8 cellular contexts compared by ENCODE assay signal in genomic region chr14:76961631-76962302, GRCh38.
DNase-seq lines count a peak whose midpoint lies in the region; ATAC-seq and TF ChIP-seq lines count a peak whose summit lies in the region.

No MANE protein-coding gene starts in this region.

- peak overlapping the region; percentile 73 for H2AFZ ChIP-seq in parathyroid adenoma

- peaks cover 90% of the 10 kb centered on the region for H3K4me1 Mint-ChIP-seq in activated naive CD4-positive, alpha-beta T cell treated with anti-CD3 and anti-CD28 coated beads, Interleukin-2, amount 50 U/mL, for 24 hours

- H3K9ac ChIP-seq in SK-N-MC (ENCODE audit: insufficient read length): peak overlapping the region; percentile 5
- peak overlapping the region; percentile 44 for H3K9ac ChIP-seq in parathyroid adenoma

- WGBS in thyroid gland, 2 donors: 1 to 3% methylated on average over 24 of the region's 24 CpGs

- no peaks in the 10 kb centered on the region for H3K36me3 Mint-ChIP-seq in activated naive CD4-positive, alpha-beta T cell treated with anti-CD3 and anti-CD28 coated beads, Interleukin-2, amount 50 U/mL, for 24 hours

- H3K27ac Mint-ChIP-seq in activated naive CD4-positive, alpha-beta T cell treated with anti-CD3 and anti-CD28 coated beads, Interleukin-2, amount 50 U/mL, for 24 hours: peak overlapping the region; percentile 94

- H3K9me3 Mint-ChIP-seq in activated naive CD4-positive, alpha-beta T cell treated with anti-CD3 and anti-CD28 coated beads, Interleukin-2, amount 50 U/mL, for 24 hours: no peaks in the 10 kb centered on the region

- TF ChIP-seq CTCF in GM20000 (IDR thresholded peaks at IDR 0.05; ENCODE audit: extremely low read depth, missing control alignments) (no peak), parathyroid adenoma (IDR thresholded peaks at IDR 0.05) (no peak), thyroid gland (IDR thresholded peaks at IDR 0.05) (no peak)

- no peaks in the 10 kb centered on the region for H3K27me3 ChIP-seq in parathyroid adenoma (ENCODE audit: control insufficient read depth, insufficient read depth, low read length)
- no peaks in the 10 kb centered on the region for H3K27me3 ChIP-seq in thyroid gland

- intact Hi-C loops in Right ventricle myocardium inferior (cut with DNase I): no loop called here
- intact Hi-C loops in thyroid gland (cut with DNase I): no loop called here

- no peaks in the 10 kb centered on the region for H3K27me3 Mint-ChIP-seq in activated naive CD4-positive, alpha-beta T cell treated with anti-CD3 and anti-CD28 coated beads, Interleukin-2, amount 50 U/mL, for 24 hours

- no peak overlapping the region for H3K27ac ChIP-seq in SK-N-MC
- H3K27ac ChIP-seq in parathyroid adenoma: peak overlapping the region; percentile 96
- peak overlapping the region; percentile 94 to 96 (median 96) for H3K27ac ChIP-seq in thyroid gland

- H3K4me3 Mint-ChIP-seq in activated naive CD4-positive, alpha-beta T cell treated with anti-CD3 and anti-CD28 coated beads, Interleukin-2, amount 50 U/mL, for 24 hours: peak overlapping the region; percentile 53

- H3K4me2 ChIP-seq in parathyroid adenoma (ENCODE audit: low read length): peak overlapping the region; percentile 98

- H3K36me3 ChIP-seq in SK-N-MC (ENCODE audit: insufficient read depth, low read length): no peaks in the 10 kb centered on the region
- no peaks in the 10 kb centered on the region for H3K36me3 ChIP-seq in parathyroid adenoma (ENCODE audit: control insufficient read depth, insufficient read depth, low read length)
- no peaks in the 10 kb centered on the region for H3K36me3 ChIP-seq in thyroid gland

- H3K9me3 ChIP-seq in SK-N-MC (ENCODE audit: low read depth, low read length) (no peaks in the 10 kb centered on the region), parathyroid adenoma (ENCODE audit: control insufficient read depth, low read length) (no peaks in the 10 kb centered on the region), thyroid gland (no peaks in the 10 kb centered on the region)

- H3K4me1 ChIP-seq in parathyroid adenoma (peaks cover 53% of the 10 kb centered on the region), thyroid gland (peaks cover 25 to 47% of the 10 kb centered on the region in 2 donors)

- peak overlapping the region; percentile 74 for H3K4me3 ChIP-seq in SK-N-MC
- H3K4me3 ChIP-seq in parathyroid adenoma (ENCODE audit: low read depth, low read length): peak overlapping the region; percentile 69
- H3K4me3 ChIP-seq in thyroid gland (replicated peaks in 1 of 3): peak overlapping the region in 2 of 3 donors; percentile 7 to 19

- no peaks in the 10 kb centered on the region for H3K79me2 ChIP-seq in parathyroid adenoma

- TF ChIP-seq POLR2A in thyroid gland (IDR thresholded peaks at IDR 0.05): peak in 1 of 2 donors; percentile 49

- peak; percentile 81 for DNase-seq in DMS 273 (lab: John Stamatoyannopoulos, UW; ENCODE audit: unreplicated experiment)
- peak; percentile 88 for DNase-seq in GM20000 (ENCODE audit: low spot score)
- peak; percentile 95 for DNase-seq in HPDE6-E6E7 (ENCODE audit: extremely low spot score)
- DNase-seq in SK-N-MC (ENCODE audit: low read depth, low spot score): peak; percentile 85
- DNase-seq in Right ventricle myocardium inferior (ENCODE audit: missing footprints): peak; percentile 90
- peak; percentile 95 to 96 for DNase-seq in thyroid gland

- ATAC-seq in Right ventricle myocardium inferior: peak; percentile 92

Comparison
In these comparisons a context has a peak if more than half of its experiments do, and no peak if none do; other contexts are left out.
1. H3K4me3 ChIP-seq: peak in every context shown above with its lines; median percentile 74 in SK-N-MC; 69 in parathyroid adenoma; 13 in thyroid gland.